In the genomic region with DNA sequence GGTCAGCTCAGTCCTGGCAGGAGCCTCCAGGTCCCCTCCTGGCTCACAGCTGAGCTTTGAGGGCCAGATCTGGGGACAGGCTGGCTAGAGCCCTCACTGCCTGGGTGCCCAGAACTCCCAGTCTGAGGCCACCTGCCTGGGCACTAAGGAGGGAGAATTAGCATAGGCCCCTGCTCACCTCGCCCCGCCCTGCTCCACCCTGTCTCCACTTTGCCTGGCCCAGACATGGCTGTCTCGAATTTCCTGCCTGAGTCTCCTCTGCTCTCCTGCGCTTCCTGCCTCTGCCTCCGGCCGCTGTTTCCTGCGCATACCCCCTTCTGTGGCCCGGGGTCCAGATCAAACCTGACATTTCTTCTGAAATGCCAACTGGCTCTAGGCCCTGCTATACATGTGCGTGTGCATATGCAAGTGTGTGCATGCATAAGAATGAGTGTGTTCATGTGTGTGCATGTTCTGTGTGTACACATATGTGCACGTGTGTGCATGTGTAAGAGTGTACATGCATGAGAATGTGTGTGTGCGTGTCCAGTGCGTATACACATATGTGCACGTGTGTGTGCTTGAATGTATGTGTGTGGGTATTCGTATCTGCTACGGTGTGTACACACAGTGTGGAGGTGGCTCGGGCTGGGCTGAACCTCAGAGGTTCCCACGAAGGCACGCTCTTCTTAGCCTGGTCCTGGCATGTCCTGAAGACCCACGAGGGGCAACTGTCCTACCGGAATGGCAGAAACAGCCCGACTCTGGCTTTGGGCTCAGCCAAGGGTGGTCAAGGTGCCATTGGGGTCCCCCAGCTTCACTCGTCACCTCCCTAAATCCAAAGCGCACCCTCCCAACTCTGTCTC, we compare ENCODE assay signal across 1 cellular context.
TF ChIP-seq lines count a peak whose summit lies in the region.

No MANE protein-coding gene starts in this region.

TF ChIP-seq in H1, 55 proteins besides CTCF, POLR2A, EP300 and RAD21:
- TF ChIP-seq TAF1 (IDR thresholded peaks at IDR 0.05; ENCODE audit: low read depth, low read length) (no peak), KDM1A (IDR thresholded peaks at IDR 0.05; ENCODE audit: borderline replicate concordance, low read length) (peak; percentile 86; the same call in 1 of the 2 replicates), FOSL1 (IDR thresholded peaks at IDR 0.05; ENCODE audit: insufficient read depth, low read depth, low read length) (no peak), YY1 (IDR thresholded peaks at IDR 0.05; ENCODE audit: low read depth, low read length) (peak; percentile 56; the same call in 1 of the 2 replicates)
